1 cellular context compared by ENCODE assay signal in the genomic region with DNA sequence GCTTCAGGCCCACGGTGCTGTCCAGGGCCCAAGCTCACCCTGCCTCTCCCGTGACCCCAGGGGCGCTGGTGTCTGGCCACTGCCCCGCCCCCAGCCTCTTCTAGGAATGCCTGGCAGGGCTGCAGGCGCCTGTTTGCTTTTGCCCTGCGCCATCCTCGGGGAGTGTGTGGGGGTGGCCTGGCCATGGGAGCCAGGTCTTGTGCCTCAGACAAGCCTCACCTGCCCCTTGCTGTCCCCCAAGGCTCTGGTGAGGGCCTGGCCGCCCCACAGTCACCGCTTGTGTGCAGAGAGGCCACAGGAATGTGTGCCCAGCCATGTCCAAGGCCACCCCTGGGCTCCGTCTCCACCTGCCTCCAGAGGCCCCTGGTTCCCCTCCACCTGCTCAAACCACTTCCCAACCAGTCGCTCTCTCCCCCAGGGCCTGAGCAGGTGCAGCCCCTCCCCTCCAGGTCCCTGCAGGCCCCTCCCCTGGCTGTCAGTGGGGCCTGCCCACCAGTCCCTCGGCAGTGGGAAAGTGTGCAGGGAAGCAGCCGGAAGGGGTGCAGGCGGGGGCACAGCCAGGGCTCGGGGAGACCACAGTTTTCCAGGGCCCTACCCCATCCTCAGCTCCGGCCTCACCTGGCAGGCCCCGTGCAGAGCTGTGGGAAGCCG.
TF ChIP-seq lines count a peak whose summit lies in the region.

No MANE protein-coding gene starts in this region.

TF ChIP-seq in HepG2, 621 proteins besides CTCF, POLR2A, EP300 and RAD21 (continued from another document and continues in another):
- TF ChIP-seq BHLHE40 (IDR thresholded peaks at IDR 0.05; ENCODE audit: low read length) (peak; percentile 30; the same call in 1 of the 2 replicates), ZNF354B (CRISPR knock-in tag; IDR thresholded peaks at IDR 0.05) (no peak), ZBTB8A (CRISPR knock-in tag; IDR thresholded peaks at IDR 0.05; ENCODE audit: borderline replicate concordance, low read depth) (no peak), IKZF1 (IDR thresholded peaks at IDR 0.05) (no peak), RNF2 (conservative IDR thresholded peaks at IDR 0.05; ENCODE audit: low read depth) (no peak), ZSCAN25 (CRISPR knock-in tag; IDR thresholded peaks at IDR 0.05) (no peak), KDM4B (CRISPR knock-in tag; IDR thresholded peaks at IDR 0.05) (peak; percentile 51; the same call in 1 of the 2 replicates), SMARCE1 (IDR thresholded peaks at IDR 0.05; ENCODE audit: borderline replicate concordance) (no peak), POLR2AphosphoS5 (IDR thresholded peaks at IDR 0.05; ENCODE audit: low read depth, low read length) (no peak; the same call in 1 of the 2 replicates), ZIK1 (CRISPR knock-in tag; IDR thresholded peaks at IDR 0.05; ENCODE audit: borderline replicate concordance, low read depth) (no peak), FLYWCH1 (CRISPR knock-in tag; IDR thresholded peaks at IDR 0.05) (no peak), ZNF83 (CRISPR knock-in tag; IDR thresholded peaks at IDR 0.05; ENCODE audit: borderline replicate concordance) (no peak), ZNF552 (CRISPR knock-in tag; IDR thresholded peaks at IDR 0.05; ENCODE audit: borderline replicate concordance) (no peak), NR2F6 (IDR thresholded peaks at IDR 0.05) (peak; percentile 49), NR2F6 (CRISPR knock-in tag; IDR thresholded peaks at IDR 0.05) (peak; percentile 64; the same call in 1 of the 2 replicates), MTA1 (CRISPR knock-in tag; IDR thresholded peaks at IDR 0.05; ENCODE audit: borderline replicate concordance) (peak; percentile 42; the same call in 1 of the 2 replicates), PITX1 (CRISPR knock-in tag; IDR thresholded peaks at IDR 0.05) (peak; percentile 50; the same call in 1 of the 2 replicates), ZNF563 (CRISPR knock-in tag; IDR thresholded peaks at IDR 0.05) (no peak), ZNF782 (CRISPR knock-in tag; IDR thresholded peaks at IDR 0.05; ENCODE audit: borderline replicate concordance) (peak; percentile 66; the same call in 1 of the 2 replicates), TMF1 (CRISPR knock-in tag; IDR thresholded peaks at IDR 0.05; ENCODE audit: low read depth) (no peak), ZSCAN20 (CRISPR knock-in tag; IDR thresholded peaks at IDR 0.05; ENCODE audit: borderline replicate concordance) (no peak), HIVEP1 (CRISPR knock-in tag; IDR thresholded peaks at IDR 0.05) (peak; percentile 53; the same call in 1 of the 2 replicates), YEATS2 (CRISPR knock-in tag; IDR thresholded peaks at IDR 0.05; ENCODE audit: borderline replicate concordance) (no peak), ZBTB7B (CRISPR knock-in tag; IDR thresholded peaks at IDR 0.05) (peak; percentile 70), SP1 (IDR thresholded peaks at IDR 0.05) (no peak), SP1 (CRISPR knock-in tag; IDR thresholded peaks at IDR 0.05) (peak; percentile 54), SSRP1 (CRISPR knock-in tag; IDR thresholded peaks at IDR 0.05) (no peak), ZNF788 (CRISPR knock-in tag; IDR thresholded peaks at IDR 0.05; ENCODE audit: borderline replicate concordance) (peak; percentile 40; the same call in 1 of the 2 replicates), ZNF33A (CRISPR knock-in tag; IDR thresholded peaks at IDR 0.05; ENCODE audit: borderline replicate concordance) (no peak), ZNF138 (CRISPR knock-in tag; IDR thresholded peaks at IDR 0.05; ENCODE audit: low read depth) (no peak), KDM3A (CRISPR knock-in tag; IDR thresholded peaks at IDR 0.05; ENCODE audit: low read depth) (peak; percentile 44; the same call in 1 of the 2 replicates), NFE2L2 (IDR thresholded peaks at IDR 0.05; ENCODE audit: low read length) (no peak), ZNF101 (CRISPR knock-in tag; IDR thresholded peaks at IDR 0.05; ENCODE audit: borderline replicate concordance, low read depth) (no peak), CENPT (CRISPR knock-in tag; IDR thresholded peaks at IDR 0.05; ENCODE audit: low read depth) (no peak), ARNTL (CRISPR knock-in tag; IDR thresholded peaks at IDR 0.05) (peak; percentile 64; the same call in 1 of the 2 replicates)
- TF ChIP-seq, protein P1, sequence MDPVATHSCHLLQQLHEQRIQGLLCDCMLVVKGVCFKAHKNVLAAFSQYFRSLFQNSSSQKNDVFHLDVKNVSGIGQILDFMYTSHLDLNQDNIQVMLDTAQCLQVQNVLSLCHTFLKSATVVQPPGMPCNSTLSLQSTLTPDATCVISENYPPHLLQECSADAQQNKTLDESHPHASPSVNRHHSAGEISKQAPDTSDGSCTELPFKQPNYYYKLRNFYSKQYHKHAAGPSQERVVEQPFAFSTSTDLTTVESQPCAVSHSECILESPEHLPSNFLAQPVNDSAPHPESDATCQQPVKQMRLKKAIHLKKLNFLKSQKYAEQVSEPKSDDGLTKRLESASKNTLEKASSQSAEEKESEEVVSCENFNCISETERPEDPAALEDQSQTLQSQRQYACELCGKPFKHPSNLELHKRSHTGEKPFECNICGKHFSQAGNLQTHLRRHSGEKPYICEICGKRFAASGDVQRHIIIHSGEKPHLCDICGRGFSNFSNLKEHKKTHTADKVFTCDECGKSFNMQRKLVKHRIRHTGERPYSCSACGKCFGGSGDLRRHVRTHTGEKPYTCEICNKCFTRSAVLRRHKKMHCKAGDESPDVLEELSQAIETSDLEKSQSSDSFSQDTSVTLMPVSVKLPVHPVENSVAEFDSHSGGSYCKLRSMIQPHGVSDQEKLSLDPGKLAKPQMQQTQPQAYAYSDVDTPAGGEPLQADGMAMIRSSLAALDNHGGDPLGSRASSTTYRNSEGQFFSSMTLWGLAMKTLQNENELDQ (CRISPR knock-in tag; IDR thresholded peaks at IDR 0.05; ENCODE audit: borderline replicate concordance), result no peak
- TF ChIP-seq, protein P2, sequence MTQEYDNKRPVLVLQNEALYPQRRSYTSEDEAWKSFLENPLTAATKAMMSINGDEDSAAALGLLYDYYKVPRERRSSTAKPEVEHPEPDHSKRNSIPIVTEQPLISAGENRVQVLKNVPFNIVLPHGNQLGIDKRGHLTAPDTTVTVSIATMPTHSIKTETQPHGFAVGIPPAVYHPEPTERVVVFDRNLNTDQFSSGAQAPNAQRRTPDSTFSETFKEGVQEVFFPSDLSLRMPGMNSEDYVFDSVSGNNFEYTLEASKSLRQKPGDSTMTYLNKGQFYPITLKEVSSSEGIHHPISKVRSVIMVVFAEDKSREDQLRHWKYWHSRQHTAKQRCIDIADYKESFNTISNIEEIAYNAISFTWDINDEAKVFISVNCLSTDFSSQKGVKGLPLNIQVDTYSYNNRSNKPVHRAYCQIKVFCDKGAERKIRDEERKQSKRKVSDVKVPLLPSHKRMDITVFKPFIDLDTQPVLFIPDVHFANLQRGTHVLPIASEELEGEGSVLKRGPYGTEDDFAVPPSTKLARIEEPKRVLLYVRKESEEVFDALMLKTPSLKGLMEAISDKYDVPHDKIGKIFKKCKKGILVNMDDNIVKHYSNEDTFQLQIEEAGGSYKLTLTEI (CRISPR knock-in tag; conservative IDR thresholded peaks at IDR 0.05), result no peak
- TF ChIP-seq, protein P3, sequence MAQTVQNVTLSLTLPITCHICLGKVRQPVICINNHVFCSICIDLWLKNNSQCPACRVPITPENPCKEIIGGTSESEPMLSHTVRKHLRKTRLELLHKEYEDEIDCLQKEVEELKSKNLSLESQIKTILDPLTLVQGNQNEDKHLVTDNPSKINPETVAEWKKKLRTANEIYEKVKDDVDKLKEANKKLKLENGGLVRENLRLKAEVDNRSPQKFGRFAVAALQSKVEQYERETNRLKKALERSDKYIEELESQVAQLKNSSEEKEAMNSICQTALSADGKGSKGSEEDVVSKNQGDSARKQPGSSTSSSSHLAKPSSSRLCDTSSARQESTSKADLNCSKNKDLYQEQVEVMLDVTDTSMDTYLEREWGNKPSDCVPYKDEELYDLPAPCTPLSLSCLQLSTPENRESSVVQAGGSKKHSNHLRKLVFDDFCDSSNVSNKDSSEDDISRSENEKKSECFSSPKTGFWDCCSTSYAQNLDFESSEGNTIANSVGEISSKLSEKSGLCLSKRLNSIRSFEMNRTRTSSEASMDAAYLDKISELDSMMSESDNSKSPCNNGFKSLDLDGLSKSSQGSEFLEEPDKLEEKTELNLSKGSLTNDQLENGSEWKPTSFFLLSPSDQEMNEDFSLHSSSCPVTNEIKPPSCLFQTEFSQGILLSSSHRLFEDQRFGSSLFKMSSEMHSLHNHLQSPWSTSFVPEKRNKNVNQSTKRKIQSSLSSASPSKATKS (CRISPR knock-in tag; IDR thresholded peaks at IDR 0.05), result no peak
- TF ChIP-seq, protein P4, sequence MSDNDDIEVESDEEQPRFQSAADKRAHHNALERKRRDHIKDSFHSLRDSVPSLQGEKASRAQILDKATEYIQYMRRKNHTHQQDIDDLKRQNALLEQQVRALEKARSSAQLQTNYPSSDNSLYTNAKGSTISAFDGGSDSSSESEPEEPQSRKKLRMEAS (IDR thresholded peaks at IDR 0.05), result peak; percentile 34; the same call in 1 of the 2 replicates
- TF ChIP-seq, protein P5, sequence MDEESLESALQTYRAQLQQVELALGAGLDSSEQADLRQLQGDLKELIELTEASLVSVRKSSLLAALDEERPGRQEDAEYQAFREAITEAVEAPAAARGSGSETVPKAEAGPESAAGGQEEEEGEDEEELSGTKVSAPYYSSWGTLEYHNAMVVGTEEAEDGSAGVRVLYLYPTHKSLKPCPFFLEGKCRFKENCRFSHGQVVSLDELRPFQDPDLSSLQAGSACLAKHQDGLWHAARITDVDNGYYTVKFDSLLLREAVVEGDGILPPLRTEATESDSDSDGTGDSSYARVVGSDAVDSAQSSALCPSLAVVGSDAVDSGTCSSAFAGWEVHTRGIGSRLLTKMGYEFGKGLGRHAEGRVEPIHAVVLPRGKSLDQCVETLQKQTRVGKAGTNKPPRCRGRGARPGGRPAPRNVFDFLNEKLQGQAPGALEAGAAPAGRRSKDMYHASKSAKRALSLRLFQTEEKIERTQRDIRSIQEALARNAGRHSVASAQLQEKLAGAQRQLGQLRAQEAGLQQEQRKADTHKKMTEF (CRISPR knock-in tag; IDR thresholded peaks at IDR 0.05), result peak; percentile 66; the same call in 1 of the 2 replicates
- TF ChIP-seq, protein P6, sequence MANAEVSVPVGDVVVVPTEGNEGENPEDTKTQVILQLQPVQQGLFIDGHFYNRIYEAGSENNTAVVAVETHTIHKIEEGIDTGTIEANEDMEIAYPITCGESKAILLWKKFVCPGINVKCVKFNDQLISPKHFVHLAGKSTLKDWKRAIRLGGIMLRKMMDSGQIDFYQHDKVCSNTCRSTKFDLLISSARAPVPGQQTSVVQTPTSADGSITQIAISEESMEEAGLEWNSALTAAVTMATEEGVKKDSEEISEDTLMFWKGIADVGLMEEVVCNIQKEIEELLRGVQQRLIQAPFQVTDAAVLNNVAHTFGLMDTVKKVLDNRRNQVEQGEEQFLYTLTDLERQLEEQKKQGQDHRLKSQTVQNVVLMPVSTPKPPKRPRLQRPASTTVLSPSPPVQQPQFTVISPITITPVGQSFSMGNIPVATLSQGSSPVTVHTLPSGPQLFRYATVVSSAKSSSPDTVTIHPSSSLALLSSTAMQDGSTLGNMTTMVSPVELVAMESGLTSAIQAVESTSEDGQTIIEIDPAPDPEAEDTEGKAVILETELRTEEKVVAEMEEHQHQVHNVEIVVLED (CRISPR knock-in tag; IDR thresholded peaks at IDR 0.05; ENCODE audit: borderline replicate concordance), result 0 out of 2 replicates have a peak, but pooled peaks have one; percentile 12
- TF ChIP-seq, protein P7, sequence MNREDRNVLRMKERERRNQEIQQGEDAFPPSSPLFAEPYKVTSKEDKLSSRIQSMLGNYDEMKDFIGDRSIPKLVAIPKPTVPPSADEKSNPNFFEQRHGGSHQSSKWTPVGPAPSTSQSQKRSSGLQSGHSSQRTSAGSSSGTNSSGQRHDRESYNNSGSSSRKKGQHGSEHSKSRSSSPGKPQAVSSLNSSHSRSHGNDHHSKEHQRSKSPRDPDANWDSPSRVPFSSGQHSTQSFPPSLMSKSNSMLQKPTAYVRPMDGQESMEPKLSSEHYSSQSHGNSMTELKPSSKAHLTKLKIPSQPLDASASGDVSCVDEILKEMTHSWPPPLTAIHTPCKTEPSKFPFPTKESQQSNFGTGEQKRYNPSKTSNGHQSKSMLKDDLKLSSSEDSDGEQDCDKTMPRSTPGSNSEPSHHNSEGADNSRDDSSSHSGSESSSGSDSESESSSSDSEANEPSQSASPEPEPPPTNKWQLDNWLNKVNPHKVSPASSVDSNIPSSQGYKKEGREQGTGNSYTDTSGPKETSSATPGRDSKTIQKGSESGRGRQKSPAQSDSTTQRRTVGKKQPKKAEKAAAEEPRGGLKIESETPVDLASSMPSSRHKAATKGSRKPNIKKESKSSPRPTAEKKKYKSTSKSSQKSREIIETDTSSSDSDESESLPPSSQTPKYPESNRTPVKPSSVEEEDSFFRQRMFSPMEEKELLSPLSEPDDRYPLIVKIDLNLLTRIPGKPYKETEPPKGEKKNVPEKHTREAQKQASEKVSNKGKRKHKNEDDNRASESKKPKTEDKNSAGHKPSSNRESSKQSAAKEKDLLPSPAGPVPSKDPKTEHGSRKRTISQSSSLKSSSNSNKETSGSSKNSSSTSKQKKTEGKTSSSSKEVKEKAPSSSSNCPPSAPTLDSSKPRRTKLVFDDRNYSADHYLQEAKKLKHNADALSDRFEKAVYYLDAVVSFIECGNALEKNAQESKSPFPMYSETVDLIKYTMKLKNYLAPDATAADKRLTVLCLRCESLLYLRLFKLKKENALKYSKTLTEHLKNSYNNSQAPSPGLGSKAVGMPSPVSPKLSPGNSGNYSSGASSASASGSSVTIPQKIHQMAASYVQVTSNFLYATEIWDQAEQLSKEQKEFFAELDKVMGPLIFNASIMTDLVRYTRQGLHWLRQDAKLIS (CRISPR knock-in tag; IDR thresholded peaks at IDR 0.05), result no peak
- TF ChIP-seq, protein P8, sequence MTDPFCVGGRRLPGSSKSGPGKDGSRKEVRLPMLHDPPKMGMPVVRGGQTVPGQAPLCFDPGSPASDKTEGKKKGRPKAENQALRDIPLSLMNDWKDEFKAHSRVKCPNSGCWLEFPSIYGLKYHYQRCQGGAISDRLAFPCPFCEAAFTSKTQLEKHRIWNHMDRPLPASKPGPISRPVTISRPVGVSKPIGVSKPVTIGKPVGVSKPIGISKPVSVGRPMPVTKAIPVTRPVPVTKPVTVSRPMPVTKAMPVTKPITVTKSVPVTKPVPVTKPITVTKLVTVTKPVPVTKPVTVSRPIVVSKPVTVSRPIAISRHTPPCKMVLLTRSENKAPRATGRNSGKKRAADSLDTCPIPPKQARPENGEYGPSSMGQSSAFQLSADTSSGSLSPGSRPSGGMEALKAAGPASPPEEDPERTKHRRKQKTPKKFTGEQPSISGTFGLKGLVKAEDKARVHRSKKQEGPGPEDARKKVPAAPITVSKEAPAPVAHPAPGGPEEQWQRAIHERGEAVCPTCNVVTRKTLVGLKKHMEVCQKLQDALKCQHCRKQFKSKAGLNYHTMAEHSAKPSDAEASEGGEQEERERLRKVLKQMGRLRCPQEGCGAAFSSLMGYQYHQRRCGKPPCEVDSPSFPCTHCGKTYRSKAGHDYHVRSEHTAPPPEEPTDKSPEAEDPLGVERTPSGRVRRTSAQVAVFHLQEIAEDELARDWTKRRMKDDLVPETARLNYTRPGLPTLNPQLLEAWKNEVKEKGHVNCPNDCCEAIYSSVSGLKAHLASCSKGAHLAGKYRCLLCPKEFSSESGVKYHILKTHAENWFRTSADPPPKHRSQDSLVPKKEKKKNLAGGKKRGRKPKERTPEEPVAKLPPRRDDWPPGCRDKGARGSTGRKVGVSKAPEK (CRISPR knock-in tag; IDR thresholded peaks at IDR 0.05; ENCODE audit: borderline replicate concordance), result no peak
